In the genomic region with DNA sequence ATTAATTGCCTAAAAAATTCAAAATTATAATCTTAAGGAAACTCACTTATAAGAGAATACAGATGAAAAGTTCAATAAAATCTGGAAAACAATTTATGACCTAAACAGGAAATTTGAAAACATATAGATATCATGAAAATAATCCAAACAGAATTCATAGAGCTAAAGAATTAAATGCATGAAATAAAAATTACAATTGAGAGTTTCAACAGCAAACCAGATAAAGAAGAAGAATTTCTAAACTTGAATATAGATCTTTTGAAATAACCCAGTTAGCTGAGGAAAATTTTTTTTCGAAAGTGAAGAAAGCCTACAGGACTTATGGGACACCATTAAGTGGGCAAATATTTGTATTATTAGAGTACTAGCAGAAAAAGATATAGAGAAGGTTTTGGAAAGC, we compare ENCODE assay signal across 26 cellular contexts. TPM values are rescaled to one million over a fixed set of nuclear protein-coding genes. Genes with fewer than 3 reads are reported as not detected.
"Had no signal": no experiment of that assay in that cellular context is flagged by ENCODE, and none has a peak within 500 bp of the region (broad histone marks: within the 10 kb centered on the region; RNA-seq: fewer than 3 reads in every experiment).

No MANE protein-coding gene starts in this region.

- H3K9ac ChIP-seq: neural progenitor cell had no signal

- DNase-seq: effector CD4-positive, alpha-beta T cell; foreskin melanocyte; heart right ventricle; hypothalamus; islet precursor cell; mammary epithelial cell; nucleus accumbens; ovary; stimulated activated CD4-positive, alpha-beta T cell treated with anti-CD3 and anti-CD28 coated beads, Interleukin-2, amount 100 ng/mL, for 48 hours; stimulated activated naive CD8-positive, alpha-beta T cell treated with anti-CD3 and anti-CD28 coated beads, Interleukin-15, Interleukin-2, amounts not matched to agents 100 U/mL and 50 U/mL, for 24 hours; tibial artery; upper lobe of left lung had no signal

- H3K4me3 ChIP-seq: coronary artery, heart right ventricle, neural progenitor cell, ovary, right atrium auricular region, smooth muscle cell, suprapubic skin, tibial artery, upper lobe of left lung, vagina had no signal

- H3K4me1 ChIP-seq: heart right ventricle, neural progenitor cell, right atrium auricular region, suprapubic skin, tibial artery, upper lobe of left lung, vagina had no signal

- ATAC-seq: heart right ventricle; left lobe of liver; natural killer cell treated with Interleukin-12 subunit alpha and Interleukin-12 subunit beta and Interleukin-15 and Interleukin-18, amount 100 ng/mL, for 72 hours; stimulated activated naive CD8-positive, alpha-beta T cell treated with anti-CD3 and anti-CD28 coated beads, Interleukin-15, Interleukin-2, amounts not matched to agents 100 U/mL and 50 U/mL, for 24 hours had no signal

- H3K27ac ChIP-seq: coronary artery, heart right ventricle, neural progenitor cell, ovary, right atrium auricular region, suprapubic skin, tibial artery, upper lobe of left lung, vagina had no signal

- H3K27me3 ChIP-seq: ovary, right atrium auricular region, suprapubic skin, tibial artery, upper lobe of left lung, vagina had no signal

- H3K4me2 ChIP-seq: neural progenitor cell, smooth muscle cell had no signal

- H3K36me3 ChIP-seq: heart right ventricle, neural progenitor cell, ovary, right atrium auricular region, suprapubic skin, tibial artery, upper lobe of left lung, vagina had no signal

- H2AFZ ChIP-seq: neural progenitor cell had no signal

RNA-seq across cellular contexts. Expression of a gene that starts 6.7 kb away (rescaled TPM):
- total RNA-seq: dermis microvascular lymphatic vessel endothelial cell; left lobe of liver; lower leg skin; mammary epithelial cell; mesothelial cell of epicardium; mucosa of gallbladder; myocyte; natural killer cell treated with Interleukin-12 subunit alpha and Interleukin-12 subunit beta and Interleukin-15 and Interleukin-18, amount 100 ng/mL, for 72 hours; smooth muscle cell; suprapubic skin had no signal
- polyA plus RNA-seq: mammary epithelial cell, smooth muscle cell had no signal

RNA-seq across cellular contexts. Expression of a gene that starts 28.3 kb away (rescaled TPM):
- total RNA-seq: dermis microvascular lymphatic vessel endothelial cell; mammary epithelial cell; mesothelial cell of epicardium; mucosa of gallbladder; myocyte; natural killer cell treated with Interleukin-12 subunit alpha and Interleukin-12 subunit beta and Interleukin-15 and Interleukin-18, amount 100 ng/mL, for 72 hours; smooth muscle cell; suprapubic skin; vagina had no signal
- polyA plus RNA-seq: esophagus, mammary epithelial cell, smooth muscle cell had no signal

RNA-seq across cellular contexts. Expression of a gene that starts 36.3 kb away (rescaled TPM):
- total RNA-seq: dermis microvascular lymphatic vessel endothelial cell; left lobe of liver; lower leg skin; mammary epithelial cell; mesothelial cell of epicardium; myocyte; natural killer cell treated with Interleukin-12 subunit alpha and Interleukin-12 subunit beta and Interleukin-15 and Interleukin-18, amount 100 ng/mL, for 72 hours; right atrium auricular region; smooth muscle cell; suprapubic skin; vagina had no signal
- polyA plus RNA-seq: mammary epithelial cell, smooth muscle cell had no signal
